Comparison of ENCODE assay signal across 12 cellular contexts in genomic region chr1:1373051-1373450, GRCh38. TPM values are rescaled to one million over a fixed set of nuclear protein-coding genes. Genes with fewer than 3 reads are reported as not detected.
DNase-seq lines count a peak whose midpoint lies in the region; ATAC-seq and TF ChIP-seq lines count a peak whose summit lies in the region.
"Had no signal": no experiment of that assay in that cellular context is flagged by ENCODE, and none has a peak within 500 bp of the region (broad histone marks: within the 10 kb centered on the region; RNA-seq: fewer than 3 reads in every experiment).

No MANE protein-coding gene starts in this region.

- WGBS in tibial nerve, 2 donors, result 81 to 83% methylated on average over 12 to 13 of the region's 13 CpGs

- peak overlapping the region; percentile 94 for H3K27ac ChIP-seq in CD4-positive, CD25-positive, alpha-beta regulatory T cell (ENCODE audit: insufficient read depth, low read length, poor library complexity, severe bottlenecking)
- H3K27ac ChIP-seq in HEK293 (ENCODE audit: extremely low read depth, low read depth, low read length) (no peak overlapping the region), tibial nerve (no peak overlapping the region)
- H3K27ac ChIP-seq: epithelial cell of prostate, right atrium auricular region had no signal

- no peak for TF ChIP-seq CTCF in HEK293 (tag by site-specific recombination; IDR thresholded peaks at IDR 0.05)
- TF ChIP-seq CTCF in Caco-2 (IDR thresholded peaks at IDR 0.05; ENCODE audit: insufficient read depth in 1 of 2, low read depth in 1 of 2, low read length in 1 of 2, severe bottlenecking in 1 of 2, unreplicated experiment in 1 of 2), result no peak
- TF ChIP-seq CTCF in tibial nerve (IDR thresholded peaks at IDR 0.05), result no peak

- CTCF ChIA-PET in HEK293 (lab: Yijun Ruan, JAX) (interaction anchor here (0.8 to 2.8 kb wide), 7 partner anchors 13 to 35 kb away, joined by 3 to 18 read pairs (median 5); no protein-coding TSS in a partner anchor), Caco-2 (lab: Charles Lee) (no interaction called here)

- peak overlapping the region; percentile 33 to 95 (median 76) for H3K4me3 Mint-ChIP-seq in CD4-positive, CD25-positive, alpha-beta regulatory T cell
- H3K4me3 Mint-ChIP-seq in natural killer cell treated with Interleukin-12 subunit alpha and Interleukin-12 subunit beta and Interleukin-15 and Interleukin-18, amount 100 ng/mL, for 72 hours, result peak overlapping the region; percentile 92
- H3K4me3 Mint-ChIP-seq in Caco-2 (ENCODE audit: unreplicated experiment), result no peak overlapping the region

- no peak for TF ChIP-seq EP300 in tibial nerve (IDR thresholded peaks at IDR 0.05)

- H3K36me3 ChIP-seq in CD4-positive, CD25-positive, alpha-beta regulatory T cell (ENCODE audit: control insufficient read depth, insufficient read depth, low read length), result no peaks in the 10 kb centered on the region
- H3K36me3 ChIP-seq in HEK293 (ENCODE audit: control insufficient read depth in 2 of 2, insufficient read depth in 1 of 2, low read length in 2 of 2), result peaks cover 0 to 44% of the 10 kb centered on the region in 2 experiments; a peak in 2 of 3 replicates
- no peaks in the 10 kb centered on the region for H3K36me3 ChIP-seq in Caco-2 (ENCODE audit: control insufficient read depth, insufficient read depth, low read length)
- H3K36me3 ChIP-seq in tibial nerve, result peaks cover 0 to 18% (median 7%) of the 10 kb centered on the region in 3 donors

- POLR2A ChIA-PET in HEK293 (lab: Yijun Ruan, JAX) (no interaction called here), Caco-2 (lab: Charles Lee) (interaction anchor here (1.1 kb wide), 1 partner anchor 48 kb away, joined by 3 read pairs; no protein-coding TSS in a partner anchor)

- peak overlapping the region in 1 of 3 donors; percentile 42 for H3K27ac Mint-ChIP-seq in CD4-positive, CD25-positive, alpha-beta regulatory T cell
- peak overlapping the region; percentile 14 to 95 for H3K27ac Mint-ChIP-seq in activated naive CD4-positive, alpha-beta T cell treated with anti-CD3 and anti-CD28 coated beads, Interleukin-2, amount 50 U/mL, for 72 hours
- no peak overlapping the region for H3K27ac Mint-ChIP-seq in natural killer cell treated with Interleukin-12 subunit alpha and Interleukin-12 subunit beta and Interleukin-15 and Interleukin-18, amount 100 ng/mL, for 72 hours
- no peak overlapping the region for H3K27ac Mint-ChIP-seq in Caco-2 (ENCODE audit: unreplicated experiment)

- no peaks in the 10 kb centered on the region for H3K9me3 Mint-ChIP-seq in CD4-positive, CD25-positive, alpha-beta regulatory T cell
- H3K9me3 Mint-ChIP-seq in activated naive CD4-positive, alpha-beta T cell treated with anti-CD3 and anti-CD28 coated beads, Interleukin-2, amount 50 U/mL, for 72 hours, result no peaks in the 10 kb centered on the region
- H3K9me3 Mint-ChIP-seq in natural killer cell treated with Interleukin-12 subunit alpha and Interleukin-12 subunit beta and Interleukin-15 and Interleukin-18, amount 100 ng/mL, for 72 hours, result no peaks in the 10 kb centered on the region
- H3K9me3 Mint-ChIP-seq in Caco-2 (ENCODE audit: unreplicated experiment), result no peaks in the 10 kb centered on the region

- H3K27me3 ChIP-seq in CD4-positive, CD25-positive, alpha-beta regulatory T cell (ENCODE audit: control insufficient read depth, insufficient read depth, low read length), result no peaks in the 10 kb centered on the region
- H3K27me3 ChIP-seq in Caco-2 (replicated peaks; ENCODE audit: control insufficient read depth, insufficient read depth, low read length), result no peaks in the 10 kb centered on the region
- H3K27me3 ChIP-seq in tibial nerve, result no peaks in the 10 kb centered on the region
- H3K27me3 ChIP-seq: right atrium auricular region had no signal

- no peak for ATAC-seq in CD4-positive, CD25-positive, alpha-beta regulatory T cell (ENCODE audit: low read depth in 2 of 2)
- ATAC-seq in activated naive CD4-positive, alpha-beta T cell treated with anti-CD3 and anti-CD28 coated beads, Interleukin-2, amount 50 U/mL, for 72 hours, result no peak
- no peak for ATAC-seq in natural killer cell treated with Interleukin-12 subunit alpha and Interleukin-12 subunit beta and Interleukin-15 and Interleukin-18, amount 100 ng/mL, for 72 hours

- no TSS peak for BruUV-seq in Caco-2 (replicated peaks; lab: Mats Ljungman, UMichigan)

- H3K4me1 ChIP-seq in CD4-positive, CD25-positive, alpha-beta regulatory T cell (ENCODE audit: control insufficient read depth, insufficient read depth, low read length, poor library complexity, severe bottlenecking), result peaks cover 39% of the 10 kb centered on the region
- peaks cover 4% of the 10 kb centered on the region; the same call in 1 of the 2 replicates for H3K4me1 ChIP-seq in HEK293 (ENCODE audit: control insufficient read depth, insufficient read depth, low read length)
- peaks cover 6% of the 10 kb centered on the region for H3K4me1 ChIP-seq in Caco-2
- peaks cover 0 to 45% (median 26%) of the 10 kb centered on the region in 4 donors for H3K4me1 ChIP-seq in tibial nerve

- intact Hi-C loops in Caco-2 (cut with micrococcal nuclease; ENCODE audit: unreplicated experiment), result no loop called here

- H3K4me1 Mint-ChIP-seq in CD4-positive, CD25-positive, alpha-beta regulatory T cell, result peaks cover 0 to 36% (median 6%) of the 10 kb centered on the region in 4 donors
- H3K4me1 Mint-ChIP-seq in natural killer cell treated with Interleukin-12 subunit alpha and Interleukin-12 subunit beta and Interleukin-15 and Interleukin-18, amount 100 ng/mL, for 72 hours (ENCODE audit: low read depth in 2 of 2), result peaks cover 4 to 6% of the 10 kb centered on the region in 2 donors
- H3K4me1 Mint-ChIP-seq in Caco-2 (ENCODE audit: low read depth, unreplicated experiment), result no peaks in the 10 kb centered on the region

- TF ChIP-seq POLR2A in tibial nerve (IDR thresholded peaks at IDR 0.05), result no peak

- DNase-seq in CD4-positive, CD25-positive, alpha-beta regulatory T cell, result no peak
- DNase-seq in activated naive CD4-positive, alpha-beta T cell treated with anti-CD3 and anti-CD28 coated beads, Interleukin-2, amount 50 U/mL, for 72 hours (ENCODE audit: low spot score in 2 of 2), result no peak
- no peak for DNase-seq in natural killer cell treated with Interleukin-12 subunit alpha and Interleukin-12 subunit beta and Interleukin-15 and Interleukin-18, amount 100 ng/mL, for 72 hours (ENCODE audit: low spot score)
- DNase-seq in Caco-2 (no peak), tibial nerve (ENCODE audit: low spot score in 2 of 2) (no peak), SIG-M5 treated with dmso at 0.1 percent for 504 hours (lab: John Stamatoyannopoulos, UW; ENCODE audit: unreplicated experiment) (no peak)
- DNase-seq: IMR-90, mesendoderm, NCI-H2029 treated with DMSO at 0.1 percent for 48 hours had no signal

- H3K36me3 Mint-ChIP-seq in CD4-positive, CD25-positive, alpha-beta regulatory T cell, result no peaks in the 10 kb centered on the region
- peaks cover 0 to 12% of the 10 kb centered on the region in 2 donors for H3K36me3 Mint-ChIP-seq in activated naive CD4-positive, alpha-beta T cell treated with anti-CD3 and anti-CD28 coated beads, Interleukin-2, amount 50 U/mL, for 72 hours
- no peaks in the 10 kb centered on the region for H3K36me3 Mint-ChIP-seq in natural killer cell treated with Interleukin-12 subunit alpha and Interleukin-12 subunit beta and Interleukin-15 and Interleukin-18, amount 100 ng/mL, for 72 hours
- H3K36me3 Mint-ChIP-seq in Caco-2 (ENCODE audit: insufficient read depth, unreplicated experiment), result peaks cover 16% of the 10 kb centered on the region

- no peaks in the 10 kb centered on the region for H3K9me3 ChIP-seq in CD4-positive, CD25-positive, alpha-beta regulatory T cell (ENCODE audit: control insufficient read depth in 2 of 2, low read length in 2 of 2)
- no peaks in the 10 kb centered on the region for H3K9me3 ChIP-seq in HEK293 (ENCODE audit: control insufficient read depth, insufficient read depth, low read depth, low read length)
- H3K9me3 ChIP-seq in Caco-2, result no peaks in the 10 kb centered on the region
- no peaks in the 10 kb centered on the region for H3K9me3 ChIP-seq in tibial nerve
- H3K9me3 ChIP-seq: right atrium auricular region had no signal

- H3K4me3 ChIP-seq in CD4-positive, CD25-positive, alpha-beta regulatory T cell (ENCODE audit: low read depth, low read length), result no peak overlapping the region
- no peak overlapping the region for H3K4me3 ChIP-seq in HEK293 (ENCODE audit: low read depth, low read length)
- H3K4me3 ChIP-seq in Caco-2 (ENCODE audit: low read depth, low read length), result no peak overlapping the region
- H3K4me3 ChIP-seq in tibial nerve, result no peak overlapping the region
- H3K4me3 ChIP-seq: right atrium auricular region had no signal

- H3K27me3 Mint-ChIP-seq in CD4-positive, CD25-positive, alpha-beta regulatory T cell, result no peaks in the 10 kb centered on the region
- no peaks in the 10 kb centered on the region for H3K27me3 Mint-ChIP-seq in natural killer cell treated with Interleukin-12 subunit alpha and Interleukin-12 subunit beta and Interleukin-15 and Interleukin-18, amount 100 ng/mL, for 72 hours
- no peaks in the 10 kb centered on the region for H3K27me3 Mint-ChIP-seq in Caco-2 (ENCODE audit: insufficient read depth, unreplicated experiment)

RNA-seq across cellular contexts. Expression of gene AURKAIP1, which starts 2.0 kb away (rescaled TPM):
- total RNA-seq in CD4-positive, CD25-positive, alpha-beta regulatory T cell, result 76.0 TPM
- 100 to 1,000 TPM; 145 to 190 (median 164) TPM for polyA plus RNA-seq in CD4-positive, CD25-positive, alpha-beta regulatory T cell
- total RNA-seq in activated naive CD4-positive, alpha-beta T cell treated with anti-CD3 and anti-CD28 coated beads, Interleukin-2, amount 50 U/mL, for 72 hours, result 100 to 1,000 TPM; 115 to 122 TPM
- total RNA-seq in natural killer cell treated with Interleukin-12 subunit alpha and Interleukin-12 subunit beta and Interleukin-15 and Interleukin-18, amount 100 ng/mL, for 72 hours, result 100 to 1,000 TPM; 106 to 216 TPM
- total RNA-seq in Caco-2 (2022) (187 and 200 TPM in 2 replicates), tibial nerve (100 to 1,000 TPM in 3 of 4 donors, 10 to 100 TPM in 1; 63.9 to 128 (median 105) TPM)

RNA-seq across cellular contexts. Expression of gene MXRA8, which starts 14.7 kb away (rescaled TPM):
- 0.17 TPM for total RNA-seq in CD4-positive, CD25-positive, alpha-beta regulatory T cell
- polyA plus RNA-seq in CD4-positive, CD25-positive, alpha-beta regulatory T cell, result not detected
- under 1 TPM in 1 of 2 donors, not detected in 1; 0.66 TPM for total RNA-seq in activated naive CD4-positive, alpha-beta T cell treated with anti-CD3 and anti-CD28 coated beads, Interleukin-2, amount 50 U/mL, for 72 hours
- total RNA-seq in natural killer cell treated with Interleukin-12 subunit alpha and Interleukin-12 subunit beta and Interleukin-15 and Interleukin-18, amount 100 ng/mL, for 72 hours, result not detected
- 4.9 and 5.0 TPM in 2 replicates for total RNA-seq in Caco-2 (2022)
- total RNA-seq in tibial nerve, result 100 to 1,000 TPM; 351 to 659 (median 448) TPM

RNA-seq across cellular contexts. Expression of gene DVL1, which starts 23.8 kb away (rescaled TPM):
- 40.0 TPM for total RNA-seq in CD4-positive, CD25-positive, alpha-beta regulatory T cell
- 1 to 10 TPM in 1 of 4 donors, under 1 TPM in 3; 0.43 to 1.1 (median 0.82) TPM for polyA plus RNA-seq in CD4-positive, CD25-positive, alpha-beta regulatory T cell
- total RNA-seq in activated naive CD4-positive, alpha-beta T cell treated with anti-CD3 and anti-CD28 coated beads, Interleukin-2, amount 50 U/mL, for 72 hours, result 10 to 100 TPM; 41.9 to 44.8 TPM
- 10 to 100 TPM; 29.4 to 66.5 TPM for total RNA-seq in natural killer cell treated with Interleukin-12 subunit alpha and Interleukin-12 subunit beta and Interleukin-15 and Interleukin-18, amount 100 ng/mL, for 72 hours
- total RNA-seq in Caco-2 (2022) (40.6 and 43.0 TPM in 2 replicates), tibial nerve (100 to 1,000 TPM; 130 to 191 (median 144) TPM)

RNA-seq across cellular contexts. Expression of gene CCNL2, which starts 26.1 kb away (rescaled TPM):
- 287 TPM for total RNA-seq in CD4-positive, CD25-positive, alpha-beta regulatory T cell
- polyA plus RNA-seq in CD4-positive, CD25-positive, alpha-beta regulatory T cell, result 10 to 100 TPM; 17.6 to 24.6 (median 21.4) TPM
- 100 to 1,000 TPM; 108 to 174 TPM for total RNA-seq in activated naive CD4-positive, alpha-beta T cell treated with anti-CD3 and anti-CD28 coated beads, Interleukin-2, amount 50 U/mL, for 72 hours
- total RNA-seq in natural killer cell treated with Interleukin-12 subunit alpha and Interleukin-12 subunit beta and Interleukin-15 and Interleukin-18, amount 100 ng/mL, for 72 hours, result 100 to 1,000 TPM; 124 to 196 TPM
- total RNA-seq in Caco-2 (2022), result 145 and 147 TPM in 2 replicates
- 100 to 1,000 TPM; 311 to 362 (median 339) TPM for total RNA-seq in tibial nerve

RNA-seq across cellular contexts. Expression of gene MRPL20, which starts 34.0 kb away (rescaled TPM):
- total RNA-seq in CD4-positive, CD25-positive, alpha-beta regulatory T cell, result 83.4 TPM
- 100 to 1,000 TPM; 162 to 188 (median 178) TPM for polyA plus RNA-seq in CD4-positive, CD25-positive, alpha-beta regulatory T cell
- total RNA-seq in activated naive CD4-positive, alpha-beta T cell treated with anti-CD3 and anti-CD28 coated beads, Interleukin-2, amount 50 U/mL, for 72 hours, result 100 to 1,000 TPM in 1 of 2 donors, 10 to 100 TPM in 1; 82.9 to 115 TPM
- total RNA-seq in natural killer cell treated with Interleukin-12 subunit alpha and Interleukin-12 subunit beta and Interleukin-15 and Interleukin-18, amount 100 ng/mL, for 72 hours, result 100 to 1,000 TPM; 138 to 175 TPM
- total RNA-seq in Caco-2 (2022) (109 and 110 TPM in 2 replicates), tibial nerve (100 to 1,000 TPM in 3 of 4 donors, 10 to 100 TPM in 1; 84.9 to 165 (median 139) TPM)

Comparison
In these comparisons a context has a peak if more than half of its experiments do, and no peak if none do; other contexts are left out.
1. H3K27ac Mint-ChIP-seq: peak in activated naive CD4-positive, alpha-beta T cell treated with anti-CD3 and anti-CD28 coated beads, Interleukin-2, amount 50 U/mL, for 72 hours (2 of 2); none in natural killer cell treated with Interleukin-12 subunit alpha and Interleukin-12 subunit beta and Interleukin-15 and Interleukin-18, amount 100 ng/mL, for 72 hours (0 of 2) and Caco-2 (single experiment).
2. RNA of gene MXRA8, which starts 14.7 kb away (total RNA-seq): 351 to 659 TPM in tibial nerve; 4.9 to 5.0 TPM in Caco-2, 0.66 TPM in activated naive CD4-positive, alpha-beta T cell treated with anti-CD3 and anti-CD28 coated beads, Interleukin-2, amount 50 U/mL, for 72 hours, 0.17 TPM in CD4-positive, CD25-positive, alpha-beta regulatory T cell (single experiment) and not detected in natural killer cell treated with Interleukin-12 subunit alpha and Interleukin-12 subunit beta and Interleukin-15 and Interleukin-18, amount 100 ng/mL, for 72 hours; every median in the first group is over 10 times any median in the second.